ENCODE assay signal across 15 cellular contexts in genomic region chr12:43653917-43654316, GRCh38.
"Had no signal": no experiment of that assay in that cellular context is flagged by ENCODE, and none has a peak within 500 bp of the region (broad histone marks: within the 10 kb centered on the region; RNA-seq: fewer than 3 reads in every experiment).

No MANE protein-coding gene starts in this region.

- DNase-seq: activated CD4-positive, alpha-beta T cell treated with anti-CD3 and anti-CD28 coated beads, Interleukin-2, amount 50 U/mL, for 1 hour; activated CD8-positive, alpha-beta memory T cell treated with anti-CD3 and anti-CD28 coated beads for 24 hours; activated naive CD4-positive, alpha-beta T cell; anterior cingulate cortex; brain microvascular endothelial cell; head of caudate nucleus; left colon; naive B cell; pancreas; stimulated activated CD4-positive, alpha-beta T cell treated with anti-CD3 and anti-CD28 coated beads, Interleukin-12 subunit alpha, Interleukin-12 subunit beta, amount 100 ng/mL, for 4 hours; stimulated activated CD4-positive, alpha-beta T cell treated with anti-CD3 and anti-CD28 coated beads, Interleukin-2, amount 100 ng/mL, for 24 hours had no signal

- H3K4me3 ChIP-seq: coronary artery, lung, pancreas had no signal

- H3K4me1 ChIP-seq: pancreas had no signal

- H3K27ac ChIP-seq: brain microvascular endothelial cell, coronary artery, pancreas had no signal

- H3K9me3 ChIP-seq: pancreas had no signal

- ATAC-seq: activated CD4-positive, CD25-positive, alpha-beta regulatory T cell treated with anti-CD3 and anti-CD28 coated beads, Interleukin-2, amount 50 U/mL, for 24 hours; left colon; pancreas; stimulated activated effector memory CD8-positive, alpha-beta T cell treated with anti-CD3 and anti-CD28 coated beads, Interleukin-12 subunit alpha, Interleukin-12 subunit beta, amount 100 ng/mL, for 72 hours had no signal

- H3K27me3 ChIP-seq: brain microvascular endothelial cell, pancreas had no signal

- H3K36me3 ChIP-seq: brain microvascular endothelial cell, pancreas had no signal
